ENCODE assay signal across 23 cellular contexts in genomic region chr9:130419521-130420035, GRCh38.
"Had no signal": no experiment of that assay in that cellular context is flagged by ENCODE, and none has a peak within 500 bp of the region (broad histone marks: within the 10 kb centered on the region; RNA-seq: fewer than 3 reads in every experiment).

No MANE protein-coding gene starts in this region.

- FAIRE-seq: HepG2 had no signal

- DNase-seq: IMR-90, Kasumi-1, MM.1S, NCI-H1092 treated with DMSO at 0.1 percent for 48 hours, NCI-H1436, NCI-H187, NCI-H2029, NCI-H2081 treated with DMSO at 0.1 percent for 48 hours, NCI-H2171, NCI-H226, NCI-H446, NCI-H510A, NCI-H524 treated with DMSO at 0.1 percent for 48 hours, NCI-H69, NCI-H774, PC-3, SHP77 treated with DMSO at 0.1 percent for 48 hours, SJCRH30 had no signal

- H3K4me3 ChIP-seq: SJCRH30 had no signal

- H3K27me3 ChIP-seq: SJCRH30 had no signal

- H3K27ac ChIP-seq: KMS-11, RWPE1 had no signal

- H3K9me3 ChIP-seq: SJCRH30 had no signal

- H3K36me3 ChIP-seq: SJCRH30 had no signal

- ATAC-seq: HepG2, Panc1, PC-3, SK-N-SH treated with all-trans-retinoic acid at 6 μM for 48 hours had no signal

- H3K4me2 ChIP-seq: KMS-11 had no signal

- H3K9ac ChIP-seq: KMS-11 had no signal
